ENCODE assay signal across 8 cellular contexts in genomic region chr1:26695417-26696190, GRCh38. TPM values are rescaled to one million over a fixed set of nuclear protein-coding genes. Genes with fewer than 3 reads are reported as not detected.
DNase-seq lines count a peak whose midpoint lies in the region; ATAC-seq and TF ChIP-seq lines count a peak whose summit lies in the region.

ARID1A (plus strand) TSS chr1:26696015; CDS start chr1:26696404, 389 bp downstream.

- no peaks in the 10 kb centered on the region for H3K36me3 ChIP-seq in BJ (ENCODE audit: control insufficient read depth, insufficient read depth, low read length)

- H3K27me3 ChIP-seq in BJ (ENCODE audit: control insufficient read depth, insufficient read depth, low read length), result no peaks in the 10 kb centered on the region

- ATAC-seq in GM19372 (IDR thresholded peaks at IDR 0.05; ENCODE audit: low read depth, unreplicated experiment) (peak; percentile 43), HG03558 (IDR thresholded peaks at IDR 0.05; ENCODE audit: extremely low read depth, unreplicated experiment) (peak; percentile 26)

- CTCF ChIA-PET in BJ (lab: Yijun Ruan, JAX), result interaction anchor here (0.9 to 5.4 kb wide), 3 partner anchors 93 to 94 kb away, joined by 4 to 47 read pairs (median 15); no protein-coding TSS in a partner anchor

- peak within 1 kb of the TSS; percentile 67 for H3K4me3 ChIP-seq in BJ (ENCODE audit: low read depth, low read length)

- peak; percentile 74 for DNase-seq in BJ (ENCODE audit: low read depth)
- DNase-seq in NCI-H774 (lab: John Stamatoyannopoulos, UW), result peak; percentile 69
- peak; percentile 90 to 93 for DNase-seq in activated CD4-positive, alpha-beta T cell treated with anti-CD3 and anti-CD28 coated beads, Interleukin-2, amount 50 U/mL, for 24 hours (ENCODE audit: low read depth in 1 of 2, low spot score in 1 of 2)
- DNase-seq in cortex of kidney (lab: John Stamatoyannopoulos, UW), result peak; percentile 49
- DNase-seq in left kidney (ENCODE audit: low read depth, low spot score), result peak; percentile 99
- peak; percentile 88 to 89 for DNase-seq in stimulated activated CD4-positive, alpha-beta T cell treated with anti-CD3 and anti-CD28 coated beads, Interleukin-1b, Interleukin-23, amount 100 ng/mL, for 4 hours (ENCODE audit: low read depth in 2 of 2)

- POLR2A ChIA-PET in BJ (lab: Charles Lee), result no interaction called here

- TF ChIP-seq CTCF in BJ (IDR thresholded peaks at IDR 0.05; ENCODE audit: insufficient read depth, low read depth, low read length), result peak; percentile 17; the same call in 1 of the 2 replicates

RNA-seq across cellular contexts. Expression of gene ARID1A, which starts in this region (rescaled TPM):
- polyA plus RNA-seq in BJ (2011; rRNA removed), result 9.3 and 16.0 TPM in 2 replicates
- polyA minus RNA-seq in BJ (2011; rRNA and poly(A)+ RNA removed), result 28.5 and 50.6 TPM in 2 replicates

Comparison
In these comparisons a context has a peak if more than half of its experiments do, and no peak if none do; other contexts are left out.
1. Peak in every context shown above with its lines: DNase-seq, ATAC-seq and H3K4me3 ChIP-seq.
2. DNase-seq: peak in every context shown above with its lines; median percentile 99 in left kidney; 92 in activated CD4-positive, alpha-beta T cell treated with anti-CD3 and anti-CD28 coated beads, Interleukin-2, amount 50 U/mL, for 24 hours; 88 in stimulated activated CD4-positive, alpha-beta T cell treated with anti-CD3 and anti-CD28 coated beads, Interleukin-1b, Interleukin-23, amount 100 ng/mL, for 4 hours; 74 in BJ; 69 in NCI-H774; 49 in cortex of kidney.